ENCODE assay signal across 23 cellular contexts in genomic region chr12:20451759-20452158, GRCh38.
DNase-seq lines count a peak whose midpoint lies in the region; ATAC-seq and TF ChIP-seq lines count a peak whose summit lies in the region.
"Had no signal": no experiment of that assay in that cellular context is flagged by ENCODE, and none has a peak within 500 bp of the region (broad histone marks: within the 10 kb centered on the region; RNA-seq: fewer than 3 reads in every experiment).

No MANE protein-coding gene starts in this region.

- TF ChIP-seq EP300 in SK-N-SH (IDR thresholded peaks at IDR 0.05; ENCODE audit: borderline replicate concordance in 1 of 2, low read depth in 1 of 2, low read length in 1 of 2), result peak in 1 of 2 experiments; percentile 26; a peak in 1 of 4 replicates

- TF ChIP-seq POLR2A in esophagus squamous epithelium (IDR thresholded peaks at IDR 0.05), result no peak

- no peak overlapping the region for H3K27ac ChIP-seq in GM23248
- H3K27ac ChIP-seq in SK-N-SH (ENCODE audit: low read depth in 2 of 2, low read length in 1 of 2), result peak overlapping the region in 1 of 2 experiments; percentile 84; a peak in 2 of 4 replicates
- H3K27ac ChIP-seq in esophagus squamous epithelium, result no peak overlapping the region
- H3K27ac ChIP-seq: body of pancreas, epithelial cell of prostate, SJCRH30, spleen, thoracic aorta had no signal

- H3K4me3 ChIP-seq in GM23248 (no peak overlapping the region), SK-N-SH (ENCODE audit: low read depth in 2 of 2, low read length in 1 of 2) (no peak overlapping the region), fibroblast of pulmonary artery (replicated peaks; ENCODE audit: low read depth, low read length) (no peak overlapping the region), esophagus squamous epithelium (no peak overlapping the region)
- H3K4me3 ChIP-seq: body of pancreas, SJCRH30, spleen, thoracic aorta had no signal

- no peaks in the 10 kb centered on the region for H3K27me3 ChIP-seq in GM23248 (replicated peaks; ENCODE audit: insufficient read depth)
- H3K27me3 ChIP-seq in SK-N-SH (ENCODE audit: insufficient read depth), result no peaks in the 10 kb centered on the region
- no peaks in the 10 kb centered on the region for H3K27me3 ChIP-seq in esophagus squamous epithelium
- H3K27me3 ChIP-seq: body of pancreas, SJCRH30, spleen had no signal

- H3K4me1 ChIP-seq in GM23248 (ENCODE audit: insufficient read depth) (peaks cover 9% of the 10 kb centered on the region; the same call in 1 of the 2 replicates), SK-N-SH (ENCODE audit: control insufficient read depth in 1 of 2, insufficient read depth in 2 of 2, low read depth in 1 of 2, low read length in 1 of 2) (peaks cover 6 to 7% of the 10 kb centered on the region in 2 experiments), esophagus squamous epithelium (peaks cover 0 to 9% (median 0%) of the 10 kb centered on the region in 3 donors)
- H3K4me1 ChIP-seq: SJCRH30, spleen had no signal

- H3K4me2 ChIP-seq in GM23248 (ENCODE audit: unreplicated experiment) (no peak overlapping the region), SK-N-SH (peak overlapping the region; percentile 28)

- H3K9ac ChIP-seq in GM23248 (no peak overlapping the region), SK-N-SH (peak overlapping the region; percentile 11; the same call in 1 of the 2 replicates)

- intact Hi-C loops in esophagus squamous epithelium (cut with DNase I), result no loop called here

- H3K79me2 ChIP-seq in GM23248 (ENCODE audit: insufficient read depth), result no peaks in the 10 kb centered on the region
- peaks cover 32% of the 10 kb centered on the region for H3K79me2 ChIP-seq in SK-N-SH (ENCODE audit: insufficient read depth)

- no peaks in the 10 kb centered on the region for H3K36me3 ChIP-seq in GM23248 (ENCODE audit: low read depth)
- H3K36me3 ChIP-seq in SK-N-SH (replicated peaks in 1 of 2; ENCODE audit: control insufficient read depth in 1 of 2, insufficient read depth in 2 of 2, low read length in 1 of 2), result no peaks in the 10 kb centered on the region
- no peaks in the 10 kb centered on the region for H3K36me3 ChIP-seq in esophagus squamous epithelium
- H3K36me3 ChIP-seq: SJCRH30, spleen, thoracic aorta had no signal

- H2AFZ ChIP-seq in GM23248 (no peak overlapping the region), SK-N-SH (ENCODE audit: low read depth) (no peak overlapping the region)

- H3F3A ChIP-seq in GM23248 (ENCODE audit: insufficient read depth) (no peaks in the 10 kb centered on the region), SK-N-SH (replicated peaks; ENCODE audit: insufficient read depth) (peaks cover 21% of the 10 kb centered on the region)

- H4K20me1 ChIP-seq in GM23248 (ENCODE audit: insufficient read depth), result no peaks in the 10 kb centered on the region
- H4K20me1 ChIP-seq in SK-N-SH (ENCODE audit: insufficient read depth), result no peaks in the 10 kb centered on the region

- no peaks in the 10 kb centered on the region for H3K9me3 ChIP-seq in GM23248 (ENCODE audit: low read depth)
- H3K9me3 ChIP-seq in SK-N-SH, result no peaks in the 10 kb centered on the region
- no peaks in the 10 kb centered on the region for H3K9me3 ChIP-seq in esophagus squamous epithelium
- H3K9me3 ChIP-seq: body of pancreas, spleen, thoracic aorta had no signal

- POLR2A ChIA-PET in SK-N-SH (lab: Yijun Ruan, JAX), result no interaction called here

- WGBS in GM23248 (ENCODE audit: low coverage in 1 of 2, low lambda C conversion rate in 2 of 2, missing lambda C conversion rate in 2 of 2), 2 experiments, result 46 to 47% methylated on average over 3 of the region's 3 CpGs
- 62% methylated on average over 3 of the region's 3 CpGs for WGBS in SK-N-SH (ENCODE audit: low lambda C conversion rate)
- 72 to 75% methylated on average over 3 of the region's 3 CpGs for WGBS in esophagus squamous epithelium, 2 donors

- DNase-seq in GM23248 (peak; percentile 62), SK-N-SH (no peak), fibroblast of pulmonary artery (ENCODE audit: low read depth) (peak; percentile 77), smooth muscle cell of the brain vasculature (ENCODE audit: low read depth, low spot score) (peak; percentile 36), esophagus squamous epithelium (lab: John Stamatoyannopoulos, UW) (no peak)
- DNase-seq: activated CD4-positive, alpha-beta T cell treated with anti-CD3 and anti-CD28 coated beads for 36 hours; activated CD8-positive, alpha-beta memory T cell treated with anti-CD3 and anti-CD28 coated beads, Interleukin-2, amount 10 ng/mL, durations not matched to agents 7 days and 5 days; activated effector memory CD4-positive, alpha-beta T cell treated with Interleukin-2 at 50 U/mL for 16 hours; body of pancreas; C1 segment of cervical spinal cord; DMS53; immature natural killer cell; MM.1S; naive thymus-derived CD4-positive, alpha-beta T cell; NCI-H1694 treated with DMSO at 0.1 percent for 48 hours; NCI-H446 treated with DMSO at 0.1 percent for 48 hours; posterior cingulate gyrus; SJCRH30; spleen had no signal

- in situ Hi-C loops in GM23248 (cut with MboI), result no loop called here

- TF ChIP-seq CTCF in SK-N-SH (IDR thresholded peaks at IDR 0.05) (no peak), fibroblast of pulmonary artery (IDR thresholded peaks at IDR 0.05; ENCODE audit: low read length, missing control alignments) (no peak), esophagus squamous epithelium (IDR thresholded peaks at IDR 0.05) (no peak)

- ATAC-seq in GM19463 (IDR thresholded peaks at IDR 0.05; ENCODE audit: unreplicated experiment), result no peak
- ATAC-seq in HG03135 (IDR thresholded peaks at IDR 0.05; ENCODE audit: unreplicated experiment), result no peak
- ATAC-seq: activated CD4-positive, alpha-beta T cell treated with anti-CD3 and anti-CD28 coated beads for 36 hours; activated CD8-positive, alpha-beta memory T cell treated with anti-CD3 and anti-CD28 coated beads, Interleukin-2, amount 10 ng/mL, durations not matched to agents 7 days and 5 days; body of pancreas; naive thymus-derived CD4-positive, alpha-beta T cell had no signal

- CTCF ChIA-PET in SK-N-SH (lab: Yijun Ruan, JAX), result no interaction called here

- H3K9me2 ChIP-seq in GM23248 (ENCODE audit: insufficient read depth), result no peaks in the 10 kb centered on the region
- H3K9me2 ChIP-seq in SK-N-SH, result no peaks in the 10 kb centered on the region

- TF ChIP-seq RAD21 in SK-N-SH (IDR thresholded peaks at IDR 0.05; ENCODE audit: low read length), result no peak

TF ChIP-seq in SK-N-SH, 30 proteins besides CTCF, POLR2A, EP300 and RAD21 (continues in another document):
- TF ChIP-seq SIN3A (IDR thresholded peaks at IDR 0.05; ENCODE audit: borderline replicate concordance, low read depth, low read length), result no peak
- TF ChIP-seq CHD2 (IDR thresholded peaks at IDR 0.05; ENCODE audit: low read length, partially characterized antibody), result no peak
- TF ChIP-seq TCF12 (IDR thresholded peaks at IDR 0.05), result peak; percentile 63
- no peak for TF ChIP-seq SMC3 (IDR thresholded peaks at IDR 0.05; ENCODE audit: low read depth, low read length)
- no peak for TF ChIP-seq YY1 (IDR thresholded peaks at IDR 0.05; ENCODE audit: low read depth)
- TF ChIP-seq EZH2phosphoT487 (IDR thresholded peaks at IDR 0.05; ENCODE audit: borderline replicate concordance, low read depth), result no peak
- no peak for TF ChIP-seq RFX5 (IDR thresholded peaks at IDR 0.05; ENCODE audit: low read length)
- TF ChIP-seq JUND (IDR thresholded peaks at IDR 0.05), result peak; percentile 67
- TF ChIP-seq POLR2AphosphoS5 (IDR thresholded peaks at IDR 0.05; ENCODE audit: low read depth, low read length), result no peak
- TF ChIP-seq, protein P1, sequence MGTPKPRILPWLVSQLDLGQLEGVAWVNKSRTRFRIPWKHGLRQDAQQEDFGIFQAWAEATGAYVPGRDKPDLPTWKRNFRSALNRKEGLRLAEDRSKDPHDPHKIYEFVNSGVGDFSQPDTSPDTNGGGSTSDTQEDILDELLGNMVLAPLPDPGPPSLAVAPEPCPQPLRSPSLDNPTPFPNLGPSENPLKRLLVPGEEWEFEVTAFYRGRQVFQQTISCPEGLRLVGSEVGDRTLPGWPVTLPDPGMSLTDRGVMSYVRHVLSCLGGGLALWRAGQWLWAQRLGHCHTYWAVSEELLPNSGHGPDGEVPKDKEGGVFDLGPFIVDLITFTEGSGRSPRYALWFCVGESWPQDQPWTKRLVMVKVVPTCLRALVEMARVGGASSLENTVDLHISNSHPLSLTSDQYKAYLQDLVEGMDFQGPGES (IDR thresholded peaks at IDR 0.05; ENCODE audit: low read depth, low read length), result no peak
- TF ChIP-seq, protein P2, sequence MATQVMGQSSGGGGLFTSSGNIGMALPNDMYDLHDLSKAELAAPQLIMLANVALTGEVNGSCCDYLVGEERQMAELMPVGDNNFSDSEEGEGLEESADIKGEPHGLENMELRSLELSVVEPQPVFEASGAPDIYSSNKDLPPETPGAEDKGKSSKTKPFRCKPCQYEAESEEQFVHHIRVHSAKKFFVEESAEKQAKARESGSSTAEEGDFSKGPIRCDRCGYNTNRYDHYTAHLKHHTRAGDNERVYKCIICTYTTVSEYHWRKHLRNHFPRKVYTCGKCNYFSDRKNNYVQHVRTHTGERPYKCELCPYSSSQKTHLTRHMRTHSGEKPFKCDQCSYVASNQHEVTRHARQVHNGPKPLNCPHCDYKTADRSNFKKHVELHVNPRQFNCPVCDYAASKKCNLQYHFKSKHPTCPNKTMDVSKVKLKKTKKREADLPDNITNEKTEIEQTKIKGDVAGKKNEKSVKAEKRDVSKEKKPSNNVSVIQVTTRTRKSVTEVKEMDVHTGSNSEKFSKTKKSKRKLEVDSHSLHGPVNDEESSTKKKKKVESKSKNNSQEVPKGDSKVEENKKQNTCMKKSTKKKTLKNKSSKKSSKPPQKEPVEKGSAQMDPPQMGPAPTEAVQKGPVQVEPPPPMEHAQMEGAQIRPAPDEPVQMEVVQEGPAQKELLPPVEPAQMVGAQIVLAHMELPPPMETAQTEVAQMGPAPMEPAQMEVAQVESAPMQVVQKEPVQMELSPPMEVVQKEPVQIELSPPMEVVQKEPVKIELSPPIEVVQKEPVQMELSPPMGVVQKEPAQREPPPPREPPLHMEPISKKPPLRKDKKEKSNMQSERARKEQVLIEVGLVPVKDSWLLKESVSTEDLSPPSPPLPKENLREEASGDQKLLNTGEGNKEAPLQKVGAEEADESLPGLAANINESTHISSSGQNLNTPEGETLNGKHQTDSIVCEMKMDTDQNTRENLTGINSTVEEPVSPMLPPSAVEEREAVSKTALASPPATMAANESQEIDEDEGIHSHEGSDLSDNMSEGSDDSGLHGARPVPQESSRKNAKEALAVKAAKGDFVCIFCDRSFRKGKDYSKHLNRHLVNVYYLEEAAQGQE (IDR thresholded peaks at IDR 0.05; ENCODE audit: low read depth, low read length), result no peak
- no peak for TF ChIP-seq GABPA (IDR thresholded peaks at IDR 0.05; ENCODE audit: low read depth)
- TF ChIP-seq, protein P3, sequence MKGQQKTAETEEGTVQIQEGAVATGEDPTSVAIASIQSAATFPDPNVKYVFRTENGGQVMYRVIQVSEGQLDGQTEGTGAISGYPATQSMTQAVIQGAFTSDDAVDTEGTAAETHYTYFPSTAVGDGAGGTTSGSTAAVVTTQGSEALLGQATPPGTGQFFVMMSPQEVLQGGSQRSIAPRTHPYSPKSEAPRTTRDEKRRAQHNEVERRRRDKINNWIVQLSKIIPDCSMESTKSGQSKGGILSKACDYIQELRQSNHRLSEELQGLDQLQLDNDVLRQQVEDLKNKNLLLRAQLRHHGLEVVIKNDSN (IDR thresholded peaks at IDR 0.05; ENCODE audit: borderline replicate concordance, low read depth), result peak; percentile 78

Comparison
In these comparisons a context has a peak if more than half of its experiments do, and no peak if none do; other contexts are left out.
1. DNase-seq: peak in GM23248 (single experiment), fibroblast of pulmonary artery (single experiment) and smooth muscle cell of the brain vasculature (single experiment); none in SK-N-SH (single experiment) and esophagus squamous epithelium (single experiment).